20 cellular contexts compared by ENCODE assay signal in the genomic region with DNA sequence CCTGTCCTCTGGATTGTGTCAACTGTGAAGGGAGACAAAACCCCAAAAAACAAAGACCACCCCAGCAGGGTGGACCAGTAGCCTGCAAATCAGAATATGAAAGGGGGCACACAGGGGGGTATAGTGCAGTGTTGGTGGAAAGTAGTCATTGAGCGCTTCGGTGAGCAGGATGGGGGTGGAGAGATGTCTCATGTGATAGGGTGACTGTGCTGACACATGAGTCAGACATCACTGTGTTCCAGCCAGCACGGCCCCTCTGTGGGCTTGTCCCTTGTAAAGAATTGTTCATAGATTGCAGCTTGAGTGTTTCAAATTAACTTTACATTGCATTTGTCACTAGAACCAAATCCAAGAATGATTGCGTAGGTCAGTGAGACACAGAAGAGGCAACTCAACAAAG. TPM values are rescaled to one million over a fixed set of nuclear protein-coding genes. Genes with fewer than 3 reads are reported as not detected.
DNase-seq lines count a peak whose midpoint lies in the region; ATAC-seq and TF ChIP-seq lines count a peak whose summit lies in the region.
"Had no signal": no experiment of that assay in that cellular context is flagged by ENCODE, and none has a peak within 500 bp of the region (broad histone marks: within the 10 kb centered on the region; RNA-seq: fewer than 3 reads in every experiment).

No MANE protein-coding gene starts in this region.

- peaks cover 12% of the 10 kb centered on the region for H3K9me3 Mint-ChIP-seq in CD8-positive, alpha-beta T cell
- H3K9me3 Mint-ChIP-seq in natural killer cell = no peaks in the 10 kb centered on the region
- H3K9me3 Mint-ChIP-seq: natural killer cell treated with Interleukin-12 subunit alpha and Interleukin-12 subunit beta and Interleukin-15 and Interleukin-18, amount 100 ng/mL, for 72 hours had no signal

- CTCF ChIA-PET in CD8-positive, alpha-beta T cell (lab: Charles Lee) = interaction anchor here (0.6 kb wide), 1 partner anchor 9 kb away, joined by 3 read pairs; no protein-coding TSS in a partner anchor
- CTCF ChIA-PET in IMR-90 (lab: Yijun Ruan, JAX) = no interaction called here

- H3K23ac ChIP-seq in IMR-90 (ENCODE audit: low read depth, low read length) = no peak overlapping the region

- no peak overlapping the region for H3K4me3 Mint-ChIP-seq in CD8-positive, alpha-beta T cell
- no peak overlapping the region for H3K4me3 Mint-ChIP-seq in natural killer cell
- H3K4me3 Mint-ChIP-seq: activated CD8-positive, alpha-beta memory T cell treated with anti-CD3 and anti-CD28 coated beads, Interleukin-2, amount 10 ng/mL, durations not matched to agents 7 days and 5 days; natural killer cell treated with Interleukin-12 subunit alpha and Interleukin-12 subunit beta and Interleukin-15 and Interleukin-18, amount 100 ng/mL, for 72 hours had no signal

- H3K27ac ChIP-seq in CD8-positive, alpha-beta T cell (ENCODE audit: low read depth, low read length) = no peak overlapping the region
- no peak overlapping the region for H3K27ac ChIP-seq in IMR-90 (ENCODE audit: insufficient read depth, low read length)
- H3K27ac ChIP-seq: breast epithelium, gastrocnemius medialis, HL-60, SK-N-MC had no signal

- H2AK9ac ChIP-seq in IMR-90 (replicated peaks; ENCODE audit: low read depth, low read length, poor library complexity) = no peak overlapping the region

- no peaks in the 10 kb centered on the region for H3K4me1 ChIP-seq in CD8-positive, alpha-beta T cell (ENCODE audit: insufficient read depth, low read length)
- H3K4me1 ChIP-seq in IMR-90 (ENCODE audit: control insufficient read depth, insufficient read depth, low read length) = no peaks in the 10 kb centered on the region
- H3K4me1 ChIP-seq: breast epithelium had no signal

- BruUV-seq in IMR-90 (replicated peaks; lab: Mats Ljungman, UMichigan) = no TSS peak

- H3K27me3 ChIP-seq in CD8-positive, alpha-beta T cell (ENCODE audit: insufficient read depth, low read length) = no peaks in the 10 kb centered on the region
- H3K27me3 ChIP-seq in IMR-90 (ENCODE audit: control insufficient read depth, insufficient read depth, low read length) = no peaks in the 10 kb centered on the region
- H3K27me3 ChIP-seq: breast epithelium, gastrocnemius medialis had no signal

- peaks cover 56% of the 10 kb centered on the region for H3K36me3 Mint-ChIP-seq in CD8-positive, alpha-beta T cell
- H3K36me3 Mint-ChIP-seq in natural killer cell = no peaks in the 10 kb centered on the region

- TF ChIP-seq POLR2A in IMR-90 (IDR thresholded peaks at IDR 0.05; ENCODE audit: low read depth, low read length) = no peak

- no peak overlapping the region for H3K4ac ChIP-seq in IMR-90 (ENCODE audit: low read depth, low read length)

- ATAC-seq in CD8-positive, alpha-beta T cell = no peak
- peak; percentile 80 for ATAC-seq in IMR-90 (ENCODE audit: low read depth)
- ATAC-seq in Right ventricle myocardium inferior = no peak
- no peak for ATAC-seq in natural killer cell
- ATAC-seq: activated CD8-positive, alpha-beta memory T cell treated with anti-CD3 and anti-CD28 coated beads, Interleukin-2, amount 10 ng/mL, durations not matched to agents 7 days and 5 days; gastrocnemius medialis; natural killer cell treated with Interleukin-12 subunit alpha and Interleukin-12 subunit beta and Interleukin-15 and Interleukin-18, amount 100 ng/mL, for 72 hours had no signal

- intact Hi-C loops in CD8-positive, alpha-beta T cell (cut with DNase I, micrococcal nuclease) = no loop called here
- intact Hi-C loops in IMR-90 (cut with micrococcal nuclease) (no loop called here), Right ventricle myocardium inferior (cut with DNase I) (no loop called here), natural killer cell (cut with micrococcal nuclease) (no loop called here)

- no peaks in the 10 kb centered on the region for H3K36me3 ChIP-seq in CD8-positive, alpha-beta T cell (ENCODE audit: insufficient read depth, low read length)
- peaks cover 9% of the 10 kb centered on the region for H3K36me3 ChIP-seq in IMR-90 (ENCODE audit: control insufficient read depth, insufficient read depth, low read length)
- H3K36me3 ChIP-seq: breast epithelium had no signal

- H2BK120ac ChIP-seq in IMR-90 (ENCODE audit: low read depth, low read length) = no peak overlapping the region

- POLR2A ChIA-PET in CD8-positive, alpha-beta T cell (lab: Charles Lee) = no interaction called here
- POLR2A ChIA-PET in IMR-90 (lab: Charles Lee; ENCODE audit: unreplicated experiment) = no interaction called here

- in situ Hi-C loops in IMR-90 (cut with MboI; ENCODE audit: low sequenced_read_pairs) = no loop called here

- H2AFZ ChIP-seq in IMR-90 (replicated peaks; ENCODE audit: low read length, poor library complexity) = peak overlapping the region; percentile 32

- WGBS in IMR-90 (ENCODE audit: extremely low coverage in 2 of 2, insufficient read length in 1 of 2), 2 experiments = no CpG with 5 or more reads among the region's 4 CpGs

- dilution Hi-C loops in IMR-90 (cut with HindIII; ENCODE audit: low sequenced_read_pairs, unreplicated experiment) = no loop called here

- no peak overlapping the region for H2BK15ac ChIP-seq in IMR-90 (ENCODE audit: low read depth, low read length)

- H3K4me2 ChIP-seq in IMR-90 (ENCODE audit: low read depth, low read length) = no peak overlapping the region

- peaks cover 12% of the 10 kb centered on the region for H3K4me1 Mint-ChIP-seq in CD8-positive, alpha-beta T cell (ENCODE audit: low read depth)
- peaks cover 18 to 32% of the 10 kb centered on the region in 2 donors for H3K4me1 Mint-ChIP-seq in natural killer cell

- no peak overlapping the region for H3K18ac ChIP-seq in IMR-90 (ENCODE audit: low read depth, low read length)

- no peak for TF ChIP-seq RAD21 in IMR-90 (IDR thresholded peaks at IDR 0.05; ENCODE audit: low read length)

- H2AK5ac ChIP-seq in IMR-90 (ENCODE audit: low read depth, low read length) = no peak overlapping the region

- H4K8ac ChIP-seq in IMR-90 (ENCODE audit: low read depth in 2 of 2, low read length in 2 of 2) = no peak overlapping the region

- no peak for TF ChIP-seq CTCF in CD8-positive, alpha-beta T cell (IDR thresholded peaks at IDR 0.05)
- no peak for TF ChIP-seq CTCF in IMR-90 (conservative IDR thresholded peaks at IDR 0.05; ENCODE audit: low read depth, low read length)
- TF ChIP-seq CTCF in natural killer cell (IDR thresholded peaks at IDR 0.05) = no peak

- peak overlapping the region; percentile 6 for H2BK5ac ChIP-seq in IMR-90 (ENCODE audit: low read depth, low read length, poor library complexity, severe bottlenecking)

- H3K27me3 Mint-ChIP-seq in CD8-positive, alpha-beta T cell (ENCODE audit: low read depth) = no peaks in the 10 kb centered on the region
- H3K27me3 Mint-ChIP-seq in natural killer cell (ENCODE audit: low read depth in 2 of 2) = no peaks in the 10 kb centered on the region
- H3K27me3 Mint-ChIP-seq: activated CD8-positive, alpha-beta memory T cell treated with anti-CD3 and anti-CD28 coated beads, Interleukin-2, amount 10 ng/mL, durations not matched to agents 7 days and 5 days; natural killer cell treated with Interleukin-12 subunit alpha and Interleukin-12 subunit beta and Interleukin-15 and Interleukin-18, amount 100 ng/mL, for 72 hours had no signal

- no peaks in the 10 kb centered on the region for H3K9me1 ChIP-seq in IMR-90 (ENCODE audit: insufficient read depth, low read length)

- no peak overlapping the region for H3K9ac ChIP-seq in IMR-90 (ENCODE audit: low read depth, low read length)

- no peak overlapping the region for H3K14ac ChIP-seq in IMR-90 (replicated peaks; ENCODE audit: low read depth, low read length)

- H3K27ac Mint-ChIP-seq in CD8-positive, alpha-beta T cell = peak overlapping the region; percentile 10
- H3K27ac Mint-ChIP-seq in natural killer cell = peak overlapping the region in 1 of 2 donors; percentile 8
- H3K27ac Mint-ChIP-seq: activated CD8-positive, alpha-beta memory T cell treated with anti-CD3 and anti-CD28 coated beads, Interleukin-2, amount 10 ng/mL, durations not matched to agents 7 days and 5 days; natural killer cell treated with Interleukin-12 subunit alpha and Interleukin-12 subunit beta and Interleukin-15 and Interleukin-18, amount 100 ng/mL, for 72 hours had no signal

- H3K79me1 ChIP-seq in IMR-90 (ENCODE audit: low read depth in 1 of 2, low read length in 2 of 2) = peaks cover 3 to 16% of the 10 kb centered on the region in 2 experiments; a peak in 3 of 4 replicates

- H4K91ac ChIP-seq in IMR-90 (ENCODE audit: insufficient read depth, low read depth, low read length) = no peak overlapping the region

- no peak for DNase-seq in CD8-positive, alpha-beta T cell
- peak; percentile 53 for DNase-seq in IMR-90
- DNase-seq in astrocyte of the hippocampus (ENCODE audit: low read depth, low spot score) = peak; percentile 23
- peak; percentile 10 for DNase-seq in kidney glomerular epithelial cell (lab: John Stamatoyannopoulos, UW)
- no peak for DNase-seq in dedifferentiated amniotic fluid mesenchymal stem cell (ENCODE audit: extremely low spot score)
- DNase-seq in Right ventricle myocardium inferior (ENCODE audit: missing footprints) = no peak
- DNase-seq in natural killer cell = no peak
- no peak for DNase-seq in NCI-H774 (lab: John Stamatoyannopoulos, UW)
- DNase-seq: activated CD8-positive, alpha-beta memory T cell treated with anti-CD3 and anti-CD28 coated beads, Interleukin-2, amount 10 ng/mL, durations not matched to agents 7 days and 5 days; DMS 273 treated with DMSO at 0.1 percent for 48 hours; effector CD4-positive, alpha-beta T cell; gastrocnemius medialis; Kasumi-1; NCI-H146; NCI-H446 treated with DMSO at 0.1 percent for 48 hours had no signal

- no peak overlapping the region for H3K4me3 ChIP-seq in CD8-positive, alpha-beta T cell (ENCODE audit: low read depth, low read length)
- H3K4me3 ChIP-seq in IMR-90 (ENCODE audit: insufficient read depth, low read depth, low read length) = no peak overlapping the region
- H3K4me3 ChIP-seq: breast epithelium, gastrocnemius medialis, lung, SK-N-MC had no signal

- no peak overlapping the region for H2BK20ac ChIP-seq in IMR-90 (ENCODE audit: low read depth, low read length)

- no peak overlapping the region for H4K5ac ChIP-seq in IMR-90 (ENCODE audit: low read depth, low read length)

- no peak overlapping the region for H3K56ac ChIP-seq in IMR-90 (ENCODE audit: extremely low read depth, insufficient read depth, low read length)

- no peaks in the 10 kb centered on the region for H3K9me3 ChIP-seq in CD8-positive, alpha-beta T cell (ENCODE audit: low read length)
- no peaks in the 10 kb centered on the region for H3K9me3 ChIP-seq in IMR-90 (ENCODE audit: control insufficient read depth, insufficient read depth, low read length)
- H3K9me3 ChIP-seq: gastrocnemius medialis had no signal

- no peaks in the 10 kb centered on the region for H4K20me1 ChIP-seq in IMR-90 (ENCODE audit: insufficient read depth, low read length)

RNA-seq across cellular contexts. Expression of gene ZNF440, which starts 7.4 kb away (rescaled TPM):
- total RNA-seq in CD8-positive, alpha-beta T cell = 1 to 10 TPM; 6.4 to 7.9 TPM
- total RNA-seq in IMR-90 (2012; rRNA removed) = 8.4 and 9.4 TPM in 2 replicates
- 1.7 and 2.8 TPM in 2 replicates for polyA plus RNA-seq in IMR-90 (2012; rRNA removed)
- polyA plus RNA-seq in IMR-90 (2012; cell fraction: cytosol; rRNA removed) = 0.33 and 0.77 TPM in 2 replicates
- 1.6 and 10.7 TPM in 2 replicates for polyA plus RNA-seq in IMR-90 (2012; cell fraction: nucleus; rRNA removed; ENCODE audit: low replicate concordance)
- 4.4 TPM for total RNA-seq in Right ventricle myocardium inferior
- total RNA-seq in natural killer cell = 10 to 100 TPM; 21.8 to 37.4 (median 26.6) TPM

RNA-seq across cellular contexts. Expression of gene ZNF491, which starts 23.2 kb away (rescaled TPM):
- total RNA-seq in CD8-positive, alpha-beta T cell = under 1 TPM; 0.43 to 0.89 TPM
- total RNA-seq in IMR-90 (2012; rRNA removed) = 3.6 and 4.2 TPM in 2 replicates
- 0.80 and 1.5 TPM in 2 replicates for polyA plus RNA-seq in IMR-90 (2012; rRNA removed)
- polyA plus RNA-seq in IMR-90 (2012; cell fraction: cytosol; rRNA removed) = 0.15 and 0.17 TPM in 2 replicates
- 0.57 and 4.8 TPM in 2 replicates for polyA plus RNA-seq in IMR-90 (2012; cell fraction: nucleus; rRNA removed; ENCODE audit: low replicate concordance)
- 2.8 TPM for total RNA-seq in Right ventricle myocardium inferior
- 1 to 10 TPM; 1.9 to 3.8 (median 3.7) TPM for total RNA-seq in natural killer cell

RNA-seq across cellular contexts. Expression of gene ZNF439, which starts 27.1 kb away (rescaled TPM):
- total RNA-seq in CD8-positive, alpha-beta T cell = 1 to 10 TPM; 6.2 to 7.9 TPM
- 8.4 and 10.0 TPM in 2 replicates for total RNA-seq in IMR-90 (2012; rRNA removed)
- polyA plus RNA-seq in IMR-90 (2012; rRNA removed) = 3.8 and 4.8 TPM in 2 replicates
- 0.57 and 0.87 TPM in 2 replicates for polyA plus RNA-seq in IMR-90 (2012; cell fraction: cytosol; rRNA removed)
- polyA plus RNA-seq in IMR-90 (2012; cell fraction: nucleus; rRNA removed; ENCODE audit: low replicate concordance) = 4.5 and 22.3 TPM in 2 replicates
- 3.4 TPM for total RNA-seq in Right ventricle myocardium inferior
- 10 to 100 TPM in 2 of 3 donors, 1 to 10 TPM in 1; 9.6 to 18.4 (median 15.4) TPM for total RNA-seq in natural killer cell

RNA-seq across cellular contexts. Expression of gene ZNF441, which starts 54.7 kb away (rescaled TPM):
- 1 to 10 TPM; 1.9 to 2.3 TPM for total RNA-seq in CD8-positive, alpha-beta T cell
- 9.7 and 12.2 TPM in 2 replicates for total RNA-seq in IMR-90 (2012; rRNA removed)
- polyA plus RNA-seq in IMR-90 (2012; rRNA removed) = 2.4 and 2.8 TPM in 2 replicates
- polyA plus RNA-seq in IMR-90 (2012; cell fraction: cytosol; rRNA removed) = 0.08 and 0.11 TPM in 2 replicates
- polyA plus RNA-seq in IMR-90 (2012; cell fraction: nucleus; rRNA removed; ENCODE audit: low replicate concordance) = 2.2 and 16.7 TPM in 2 replicates
- 4.2 TPM for total RNA-seq in Right ventricle myocardium inferior
- 1 to 10 TPM; 6.5 to 9.6 (median 7.1) TPM for total RNA-seq in natural killer cell

Comparison
In these comparisons a context has a peak if more than half of its experiments do, and no peak if none do; other contexts are left out.
1. DNase-seq: peak in IMR-90 (single experiment), astrocyte of the hippocampus (single experiment) and kidney glomerular epithelial cell (single experiment); none in CD8-positive, alpha-beta T cell (0 of 7), dedifferentiated amniotic fluid mesenchymal stem cell (single experiment), Right ventricle myocardium inferior (single experiment), natural killer cell (single experiment) and NCI-H774 (single experiment).